ENCODE assay signal across 13 cellular contexts in the genomic region with DNA sequence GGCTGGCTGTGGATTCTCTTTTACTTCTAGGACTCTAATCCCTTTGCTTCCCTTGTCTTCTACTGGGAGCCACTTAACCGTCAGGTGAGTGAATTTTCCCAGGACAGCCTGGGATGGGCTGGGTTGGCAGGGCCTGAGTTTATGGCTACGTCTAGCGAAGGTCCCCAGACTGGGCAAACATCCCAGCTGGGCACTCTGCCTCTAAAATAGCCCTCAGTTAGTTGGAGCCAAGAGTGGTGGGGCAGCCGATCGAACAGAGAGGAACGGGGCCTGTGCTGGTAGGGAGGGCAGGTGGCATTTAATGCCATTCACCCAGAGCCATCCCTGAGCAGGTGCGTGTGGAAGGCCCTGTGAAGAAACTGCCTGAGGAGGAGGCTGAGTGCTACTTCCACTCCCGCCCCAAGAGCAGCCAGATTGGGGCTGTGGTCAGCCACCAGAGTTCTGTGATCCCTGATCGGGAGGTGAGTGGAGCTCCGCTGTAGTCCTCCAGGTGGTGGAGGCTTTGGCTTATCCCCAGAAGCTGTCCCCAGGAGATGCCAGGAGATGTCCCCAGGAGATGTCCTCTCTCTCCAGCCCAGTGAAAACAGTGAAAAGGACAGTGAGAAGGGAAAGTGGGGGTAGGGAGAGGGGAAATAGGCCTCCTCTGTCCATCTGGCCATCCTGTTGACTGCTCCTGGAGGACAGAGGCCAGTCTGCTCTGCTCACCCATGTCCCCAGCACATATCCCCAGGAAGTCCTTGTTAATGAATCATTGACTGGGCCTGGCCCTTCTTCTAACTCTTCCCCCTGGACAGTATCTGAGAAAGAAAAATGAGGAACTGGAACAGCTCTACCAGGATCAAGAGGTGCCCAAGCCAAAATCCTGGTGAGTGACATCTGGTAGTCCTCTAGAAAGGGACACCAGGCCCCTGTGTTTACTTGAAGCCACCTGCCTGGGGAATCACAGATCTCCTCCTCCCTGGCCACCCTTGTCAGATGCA. TPM values are rescaled to one million over a fixed set of nuclear protein-coding genes. Genes with fewer than 3 reads are reported as not detected.
A peak's percentile ranks its signal among the peaks of the same experiment; 100 is the strongest.
DNase-seq lines count a peak whose midpoint lies in the region; ATAC-seq, FAIRE-seq and TF ChIP-seq lines count a peak whose summit lies in the region.
"Had no signal": no experiment of that assay in that cellular context is flagged by ENCODE, and none has a peak within 500 bp of the region (broad histone marks: within the 10 kb centered on the region; RNA-seq: fewer than 3 reads in every experiment).

No MANE protein-coding gene starts in this region.

- H3K9me3 ChIP-seq in HEK293 (ENCODE audit: control insufficient read depth, insufficient read depth, low read depth, low read length) (no peaks in the 10 kb centered on the region), K562 (replicated peaks; ENCODE audit: control insufficient read depth, insufficient read depth, low read depth, low read length) (no peaks in the 10 kb centered on the region), aorta (ENCODE audit: control insufficient read depth, low read length) (no peaks in the 10 kb centered on the region)

- H3K27ac Mint-ChIP-seq in natural killer cell treated with Interleukin-12 subunit alpha and Interleukin-12 subunit beta and Interleukin-15 and Interleukin-18, amount 100 ng/mL, for 72 hours: peak overlapping the region; percentile 46 to 49

- no peak for FAIRE-seq in K562 (lab: Jason Lieb, UNC)

- peak in 8 of 14 donors; percentile 11 to 87 (median 32) for DNase-seq in C1 segment of cervical spinal cord (lab: John Stamatoyannopoulos, UW)
- DNase-seq in K562 (ENCODE audit: extremely low read depth in 1 of 4, low spot score in 3 of 4): no peak
- no peak for DNase-seq in natural killer cell treated with Interleukin-12 subunit alpha and Interleukin-12 subunit beta and Interleukin-15 and Interleukin-18, amount 100 ng/mL, for 72 hours (ENCODE audit: low spot score)
- DNase-seq in aorta: no peak
- DNase-seq: cortex of kidney, H7 had no signal

- H3K4me3 ChIP-seq in HEK293 (ENCODE audit: low read depth, low read length) (no peak overlapping the region), K562 (no peak overlapping the region), aorta (ENCODE audit: low read length in 2 of 2) (no peak overlapping the region)

- peaks cover 23% of the 10 kb centered on the region for H3K79me2 ChIP-seq in K562 (ENCODE audit: control insufficient read depth, insufficient read depth, low read length)

- ATAC-seq in K562: no peak
- ATAC-seq in natural killer cell treated with Interleukin-12 subunit alpha and Interleukin-12 subunit beta and Interleukin-15 and Interleukin-18, amount 100 ng/mL, for 72 hours: no peak
- no peak for ATAC-seq in GM18909 (IDR thresholded peaks at IDR 0.05; ENCODE audit: poor library complexity, unreplicated experiment)
- no peak for ATAC-seq in HG03135 (IDR thresholded peaks at IDR 0.05; ENCODE audit: unreplicated experiment)
- ATAC-seq in aorta (ENCODE audit: low FRiP score): no peak
- ATAC-seq in HG03432 (IDR thresholded peaks at IDR 0.05; ENCODE audit: unreplicated experiment): no peak

- no peak overlapping the region for H2AFZ ChIP-seq in K562 (ENCODE audit: low read depth, low read length)

- CTCF ChIA-PET in HEK293 (lab: Yijun Ruan, JAX) (interaction anchor here (0.6 to 22.4 kb wide), 25 partner anchors 9 to 518 kb away, joined by 3 to 592 read pairs (median 4); partner anchors contain the start of genes CDK5RAP3, PRR15L, SP2 and TBX21), K562 (lab: Yijun Ruan, JAX; ENCODE audit: low intra/inter-chr PET ratio) (interaction anchor here (0.5 to 1.7 kb wide), 5 partner anchors 74 to 128 kb away, joined by 3 to 11 read pairs (median 3); partner anchors contain the start of gene SCRN2)

- H3K27me3 Mint-ChIP-seq in natural killer cell treated with Interleukin-12 subunit alpha and Interleukin-12 subunit beta and Interleukin-15 and Interleukin-18, amount 100 ng/mL, for 72 hours: no peaks in the 10 kb centered on the region

- no TSS peak for BruUV-seq in K562 (replicated peaks; lab: Mats Ljungman, UMichigan)

- WGBS in K562 (ENCODE audit: insufficient coverage, low coverage, missing lambda C conversion rate): 82% methylated on average over 7 of the region's 10 CpGs
- 33 to 37% methylated on average over 10 of the region's 10 CpGs for WGBS in aorta, 2 donors

- TF ChIP-seq CTCF in HEK293 (tag by site-specific recombination; IDR thresholded peaks at IDR 0.05) (no peak), K562 (IDR thresholded peaks at IDR 0.05 in 2 of 3, conservative IDR thresholded peaks at IDR 0.05 in 1 of 3; ENCODE audit: insufficient read depth in 2 of 3, low read depth in 1 of 3, low read length in 3 of 3) (no peak)

- H3K27ac ChIP-seq in HEK293 (ENCODE audit: extremely low read depth, low read depth, low read length) (no peak overlapping the region), K562 (ENCODE audit: extremely low read depth, low read depth, low read length) (peak overlapping the region; percentile 53; the same call in 1 of the 3 replicates), aorta (ENCODE audit: low read depth in 1 of 2, low read length in 2 of 2) (no peak overlapping the region)

- TF ChIP-seq EP300 in K562 (IDR thresholded peaks at IDR 0.05; ENCODE audit: low read length): no peak

- H3K27me3 ChIP-seq in K562 (ENCODE audit: control insufficient read depth in 2 of 2, insufficient read depth in 2 of 2, low read length in 2 of 2): no peaks in the 10 kb centered on the region
- no peaks in the 10 kb centered on the region for H3K27me3 ChIP-seq in aorta (ENCODE audit: control insufficient read depth in 1 of 2, insufficient read depth in 2 of 2, low read length in 1 of 2)

- POLR2A ChIA-PET in HEK293 (lab: Yijun Ruan, JAX): interaction anchor here (1.0 to 1.3 kb wide), 6 partner anchors 11 to 155 kb away, joined by 3 to 14 read pairs (median 4); partner anchors contain the start of genes CDK5RAP3 and PRR15L
- POLR2A ChIA-PET in K562 (lab: Yijun Ruan, JAX): interaction anchor here (0.9 kb wide), 1 partner anchor 24 kb away, joined by 3 read pairs; no protein-coding TSS in a partner anchor

- H3K9me3 Mint-ChIP-seq in natural killer cell treated with Interleukin-12 subunit alpha and Interleukin-12 subunit beta and Interleukin-15 and Interleukin-18, amount 100 ng/mL, for 72 hours: peaks cover 3% of the 10 kb centered on the region

- H3K4me3 Mint-ChIP-seq in natural killer cell treated with Interleukin-12 subunit alpha and Interleukin-12 subunit beta and Interleukin-15 and Interleukin-18, amount 100 ng/mL, for 72 hours: no peak overlapping the region

- TF ChIP-seq RAD21 in K562 (CRISPR knock-in tag; conservative IDR thresholded peaks at IDR 0.05 in 1 of 2, IDR thresholded peaks at IDR 0.05 in 1 of 2): no peak

- no peak for TF ChIP-seq POLR2A in K562 (conservative IDR thresholded peaks at IDR 0.05)

- peaks cover 8% of the 10 kb centered on the region for H3K36me3 Mint-ChIP-seq in natural killer cell treated with Interleukin-12 subunit alpha and Interleukin-12 subunit beta and Interleukin-15 and Interleukin-18, amount 100 ng/mL, for 72 hours

- in situ Hi-C loops in K562 (cut with MboI): no loop called here

- no peaks in the 10 kb centered on the region for H4K20me1 ChIP-seq in K562 (replicated peaks; ENCODE audit: control insufficient read depth, insufficient read depth, low read length)

- peaks cover under 1 to 66% of the 10 kb centered on the region in 2 experiments; a peak in 2 of 3 replicates for H3K36me3 ChIP-seq in HEK293 (ENCODE audit: control insufficient read depth in 2 of 2, insufficient read depth in 1 of 2, low read length in 2 of 2)
- H3K36me3 ChIP-seq in K562 (ENCODE audit: control insufficient read depth, insufficient read depth, low read length): peaks cover 69% of the 10 kb centered on the region
- H3K36me3 ChIP-seq in aorta (ENCODE audit: control insufficient read depth in 1 of 2, insufficient read depth in 2 of 2, low read length in 1 of 2): no peaks in the 10 kb centered on the region

- H3K4me1 Mint-ChIP-seq in natural killer cell treated with Interleukin-12 subunit alpha and Interleukin-12 subunit beta and Interleukin-15 and Interleukin-18, amount 100 ng/mL, for 72 hours (ENCODE audit: low read depth in 2 of 2): peaks cover 37 to 44% of the 10 kb centered on the region in 2 donors

- H3K4me2 ChIP-seq in K562 (ENCODE audit: insufficient read depth, low read length): no peak overlapping the region

- H3K9ac ChIP-seq in K562 (ENCODE audit: insufficient read depth in 1 of 2, low read depth in 2 of 2, low read length in 2 of 2): peak overlapping the region in 1 of 2 experiments; percentile 69; a peak in 2 of 4 replicates

- intact Hi-C loops in K562 (cut with micrococcal nuclease) (loop anchor here (2.0 kb wide), 2 partner anchors 51 to 105 kb away; partner anchors contain the start of gene SCRN2), aorta (cut with DNase I) (loop anchor here (2.0 kb wide), 2 partner anchors 25 to 105 kb away; partner anchors contain the start of genes CDK5RAP3 (in 1 of the 2) and SCRN2 (in 1 of the 2))

- H3K9me1 ChIP-seq in K562 (ENCODE audit: control insufficient read depth, insufficient read depth, low read length): no peaks in the 10 kb centered on the region

- H3K4me1 ChIP-seq in HEK293 (ENCODE audit: control insufficient read depth, insufficient read depth, low read length): no peaks in the 10 kb centered on the region
- peaks cover 14 to 22% of the 10 kb centered on the region in 2 experiments; a peak in 4 of 5 replicates for H3K4me1 ChIP-seq in K562 (replicated peaks in 1 of 2; ENCODE audit: control insufficient read depth in 2 of 2, insufficient read depth in 2 of 2, low read length in 2 of 2)
- no peaks in the 10 kb centered on the region for H3K4me1 ChIP-seq in aorta (ENCODE audit: control insufficient read depth in 1 of 2, insufficient read depth in 2 of 2, low read length in 2 of 2)

RNA-seq across cellular contexts. Expression of gene PNPO, which starts 4.4 kb away (rescaled TPM):
- total RNA-seq in K562 (2011; cell fraction: chromatin; rRNA removed; ENCODE audit: low replicate concordance): 19.2 and 41.8 TPM in 2 replicates
- 21.8 and 24.3 TPM in 2 replicates for total RNA-seq in K562 (2011; cell fraction: nucleolus; rRNA removed)
- 31.2 and 41.6 TPM in 2 replicates for total RNA-seq in K562 (2011; cell fraction: nucleoplasm; rRNA removed)
- total RNA-seq in K562 (2014; rRNA removed) (25.5 and 30.9 TPM in 2 replicates), K562 (2014; rRNA removed; fragmentation: Illumina TruSeq; extraction: Trizol) (27.4 and 27.7 TPM in 2 replicates), K562 (2015; rRNA removed; fragmentation: Illumina TruSeq; extraction: Trizol) (24.8 and 28.2 TPM in 2 replicates), K562 (2021) (39.0 and 41.5 TPM in 2 replicates), aorta (10 to 100 TPM; 14.3 to 19.5 TPM)
- polyA plus RNA-seq in K562 (2011; rRNA removed) (29.2 and 35.5 TPM in 2 replicates), K562 (2014; fragmentation: Illumina TruSeq; extraction: Trizol) (29.6 and 35.5 TPM in 2 replicates), K562 (2014; fragmentation: Nextera tagmentation; extraction: Ambion mirVana) (10 to 100 TPM; 16.6 to 23.1 TPM), K562 (2014; rRNA removed) (23.4 and 24.9 TPM in 2 replicates), aorta (1 to 10 TPM; 4.9 to 6.9 TPM)
- 33.9 and 37.5 TPM in 2 replicates for polyA plus RNA-seq in K562 (2011; cell fraction: cytosol; rRNA removed)
- 16.9 and 17.6 TPM in 2 replicates for polyA plus RNA-seq in K562 (2011; cell fraction: nucleus; rRNA removed)
- 10.9 and 17.5 TPM in 2 replicates for polyA plus RNA-seq in K562 (2012)
- 35.4 and 48.7 TPM in 2 replicates for polyA minus RNA-seq in K562 (2011; rRNA and poly(A)+ RNA removed)
- 21.9 and 29.9 TPM in 2 replicates for polyA minus RNA-seq in K562 (2011; cell fraction: cytosol; rRNA and poly(A)+ RNA removed)
- polyA minus RNA-seq in K562 (2011; cell fraction: nucleus; rRNA and poly(A)+ RNA removed): 11.6 and 16.1 TPM in 2 replicates
- total RNA-seq in natural killer cell treated with Interleukin-12 subunit alpha and Interleukin-12 subunit beta and Interleukin-15 and Interleukin-18, amount 100 ng/mL, for 72 hours: 10 to 100 TPM; 21.5 to 39.9 TPM

RNA-seq across cellular contexts. Expression of gene PRR15L, which starts 11.9 kb away (rescaled TPM):
- not detected in 2 replicates for total RNA-seq in K562 (2011; cell fraction: chromatin; rRNA removed; ENCODE audit: low replicate concordance)
- total RNA-seq in K562 (2011; cell fraction: nucleolus; rRNA removed): not detected in 2 replicates
- total RNA-seq in K562 (2011; cell fraction: nucleoplasm; rRNA removed): not detected in 2 replicates
- not detected in 2 replicates for total RNA-seq in K562 (2014; rRNA removed)
- total RNA-seq in K562 (2014; rRNA removed; fragmentation: Illumina TruSeq; extraction: Trizol): not detected in 2 replicates
- total RNA-seq in K562 (2015; rRNA removed; fragmentation: Illumina TruSeq; extraction: Trizol): not detected in 2 replicates
- 0.16 TPM in 1 of 2 replicates, not detected in the other for total RNA-seq in K562 (2021)
- not detected in 2 replicates for polyA plus RNA-seq in K562 (2011; rRNA removed)
- not detected in 2 replicates for polyA plus RNA-seq in K562 (2011; cell fraction: cytosol; rRNA removed)
- polyA plus RNA-seq in K562 (2011; cell fraction: nucleus; rRNA removed): not detected in 2 replicates
- polyA plus RNA-seq in K562 (2012): 0.16 and 0.17 TPM in 2 replicates
- polyA plus RNA-seq in K562 (2014; fragmentation: Illumina TruSeq; extraction: Trizol): not detected in 2 replicates
- under 1 TPM in 1 of 2 experiments, not detected in 1; 0.03 TPM for polyA plus RNA-seq in K562 (2014; fragmentation: Nextera tagmentation; extraction: Ambion mirVana)
- polyA plus RNA-seq in K562 (2014; rRNA removed): not detected in 2 replicates
- polyA minus RNA-seq in K562 (2011; rRNA and poly(A)+ RNA removed): not detected in 2 replicates
- not detected in 2 replicates for polyA minus RNA-seq in K562 (2011; cell fraction: cytosol; rRNA and poly(A)+ RNA removed)
- not detected in 2 replicates for polyA minus RNA-seq in K562 (2011; cell fraction: nucleus; rRNA and poly(A)+ RNA removed)
- not detected for total RNA-seq in natural killer cell treated with Interleukin-12 subunit alpha and Interleukin-12 subunit beta and Interleukin-15 and Interleukin-18, amount 100 ng/mL, for 72 hours
- total RNA-seq in aorta: not detected
- 10 to 100 TPM in 1 of 2 donors, under 1 TPM in 1; 0.87 to 43.5 TPM for polyA plus RNA-seq in aorta
- total RNA-seq: activated CD8-positive, alpha-beta memory T cell treated with anti-CD3 and anti-CD28 coated beads for 36 hours; RPMI7951 had no signal
- polyA plus RNA-seq: neural cell had no signal

RNA-seq across cellular contexts. Expression of gene CDK5RAP3, which starts 25.1 kb away (rescaled TPM):
- 452 and 764 TPM in 2 replicates for total RNA-seq in K562 (2011; cell fraction: chromatin; rRNA removed; ENCODE audit: low replicate concordance)
- total RNA-seq in K562 (2011; cell fraction: nucleolus; rRNA removed): 478 and 540 TPM in 2 replicates
- 403 and 415 TPM in 2 replicates for total RNA-seq in K562 (2011; cell fraction: nucleoplasm; rRNA removed)
- 85.0 and 91.5 TPM in 2 replicates for total RNA-seq in K562 (2014; rRNA removed)
- total RNA-seq in K562 (2014; rRNA removed; fragmentation: Illumina TruSeq; extraction: Trizol): 70.8 and 71.7 TPM in 2 replicates
- total RNA-seq in K562 (2015; rRNA removed; fragmentation: Illumina TruSeq; extraction: Trizol): 67.0 and 73.7 TPM in 2 replicates
- 113 and 131 TPM in 2 replicates for total RNA-seq in K562 (2021)
- polyA plus RNA-seq in K562 (2011; rRNA removed): 132 and 208 TPM in 2 replicates
- 78.0 and 96.3 TPM in 2 replicates for polyA plus RNA-seq in K562 (2011; cell fraction: cytosol; rRNA removed)
- 1,392 and 1,556 TPM in 2 replicates for polyA plus RNA-seq in K562 (2011; cell fraction: nucleus; rRNA removed)
- 134 and 270 TPM in 2 replicates for polyA plus RNA-seq in K562 (2012)
- 96.7 and 100 TPM in 2 replicates for polyA plus RNA-seq in K562 (2014; fragmentation: Illumina TruSeq; extraction: Trizol)
- 10 to 100 TPM; 44.2 to 73.0 TPM for polyA plus RNA-seq in K562 (2014; fragmentation: Nextera tagmentation; extraction: Ambion mirVana)
- 152 and 202 TPM in 2 replicates for polyA plus RNA-seq in K562 (2014; rRNA removed)
- 81.6 and 111 TPM in 2 replicates for polyA minus RNA-seq in K562 (2011; rRNA and poly(A)+ RNA removed)
- 35.1 and 37.0 TPM in 2 replicates for polyA minus RNA-seq in K562 (2011; cell fraction: cytosol; rRNA and poly(A)+ RNA removed)
- polyA minus RNA-seq in K562 (2011; cell fraction: nucleus; rRNA and poly(A)+ RNA removed): 206 and 291 TPM in 2 replicates
- total RNA-seq in natural killer cell treated with Interleukin-12 subunit alpha and Interleukin-12 subunit beta and Interleukin-15 and Interleukin-18, amount 100 ng/mL, for 72 hours: 100 to 1,000 TPM; 150 to 278 TPM
- 100 to 1,000 TPM in 1 of 2 donors, 10 to 100 TPM in 1; 99.5 to 196 TPM for total RNA-seq in aorta
- 100 to 1,000 TPM in 1 of 2 donors, 10 to 100 TPM in 1; 66.1 to 679 TPM for polyA plus RNA-seq in aorta

RNA-seq across cellular contexts. Expression of gene SP2, which starts 49.8 kb away (rescaled TPM):
- total RNA-seq in K562 (2011; cell fraction: chromatin; rRNA removed; ENCODE audit: low replicate concordance): 7.1 and 12.2 TPM in 2 replicates
- 3.4 and 3.7 TPM in 2 replicates for total RNA-seq in K562 (2011; cell fraction: nucleolus; rRNA removed)
- 4.2 and 9.5 TPM in 2 replicates for total RNA-seq in K562 (2011; cell fraction: nucleoplasm; rRNA removed)
- total RNA-seq in K562 (2014; rRNA removed): 2.1 and 2.8 TPM in 2 replicates
- total RNA-seq in K562 (2014; rRNA removed; fragmentation: Illumina TruSeq; extraction: Trizol): 1.5 and 2.3 TPM in 2 replicates
- total RNA-seq in K562 (2015; rRNA removed; fragmentation: Illumina TruSeq; extraction: Trizol): 1.4 and 1.5 TPM in 2 replicates
- total RNA-seq in K562 (2021): 15.9 and 17.4 TPM in 2 replicates
- 2.3 and 5.0 TPM in 2 replicates for polyA plus RNA-seq in K562 (2011; rRNA removed)
- polyA plus RNA-seq in K562 (2011; cell fraction: cytosol; rRNA removed): 2.4 and 4.0 TPM in 2 replicates
- 7.3 and 11.1 TPM in 2 replicates for polyA plus RNA-seq in K562 (2011; cell fraction: nucleus; rRNA removed)
- 21.1 and 27.4 TPM in 2 replicates for polyA plus RNA-seq in K562 (2012)
- 19.1 and 22.3 TPM in 2 replicates for polyA plus RNA-seq in K562 (2014; fragmentation: Illumina TruSeq; extraction: Trizol)
- polyA plus RNA-seq in K562 (2014; fragmentation: Nextera tagmentation; extraction: Ambion mirVana): under 1 TPM; 0.77 to 0.88 TPM
- 6.1 and 6.5 TPM in 2 replicates for polyA plus RNA-seq in K562 (2014; rRNA removed)
- polyA minus RNA-seq in K562 (2011; rRNA and poly(A)+ RNA removed): 1.8 and 2.7 TPM in 2 replicates
- 5.8 and 6.6 TPM in 2 replicates for polyA minus RNA-seq in K562 (2011; cell fraction: cytosol; rRNA and poly(A)+ RNA removed)
- 1.2 and 1.3 TPM in 2 replicates for polyA minus RNA-seq in K562 (2011; cell fraction: nucleus; rRNA and poly(A)+ RNA removed)
- 10 to 100 TPM; 22.0 to 25.8 TPM for total RNA-seq in natural killer cell treated with Interleukin-12 subunit alpha and Interleukin-12 subunit beta and Interleukin-15 and Interleukin-18, amount 100 ng/mL, for 72 hours
- 10 to 100 TPM; 14.3 to 18.0 TPM for total RNA-seq in aorta
- 10 to 100 TPM in 1 of 2 donors, 1 to 10 TPM in 1; 7.5 to 12.0 TPM for polyA plus RNA-seq in aorta

Comparison
In these comparisons a context has a peak if more than half of its experiments do, and no peak if none do; other contexts are left out.
1. DNase-seq: peak in C1 segment of cervical spinal cord (8 of 14); none in K562 (0 of 4), natural killer cell treated with Interleukin-12 subunit alpha and Interleukin-12 subunit beta and Interleukin-15 and Interleukin-18, amount 100 ng/mL, for 72 hours (single experiment) and aorta (0 of 2).